In the genomic region with DNA sequence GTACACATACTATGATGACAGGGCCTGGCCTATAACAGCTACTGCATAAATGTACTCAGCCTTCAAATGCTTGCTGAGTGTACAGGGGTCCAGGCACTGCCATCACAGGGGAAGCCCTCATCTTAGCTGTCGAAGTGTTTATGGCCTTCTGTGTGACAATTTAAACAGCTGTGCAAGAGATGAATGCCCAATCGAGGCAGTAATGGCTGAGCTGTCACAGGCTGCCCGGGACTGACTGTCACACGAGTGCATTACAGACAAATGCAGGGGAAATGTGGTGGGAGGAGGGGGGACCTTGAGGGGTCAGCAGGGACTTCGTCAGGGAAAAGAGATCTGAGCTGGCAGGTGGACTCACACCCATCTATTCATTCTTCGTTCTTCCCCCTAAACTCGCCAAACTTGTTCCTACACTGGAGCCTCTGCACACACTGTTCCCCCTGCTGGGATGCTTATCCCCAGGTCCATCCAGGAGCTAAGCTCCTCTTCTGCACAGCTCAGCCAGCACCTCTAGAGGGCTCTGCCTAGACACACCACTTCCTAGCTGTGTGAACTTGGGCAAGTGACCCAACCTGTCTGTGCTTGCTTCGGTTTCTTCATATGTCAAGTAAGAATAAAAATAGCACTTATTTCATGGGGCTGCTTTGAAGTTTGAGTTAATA, we compare ENCODE assay signal across 9 cellular contexts.
DNase-seq lines count a peak whose midpoint lies in the region; ATAC-seq and TF ChIP-seq lines count a peak whose summit lies in the region.
"Had no signal": no experiment of that assay in that cellular context is flagged by ENCODE, and none has a peak within 500 bp of the region (broad histone marks: within the 10 kb centered on the region; RNA-seq: fewer than 3 reads in every experiment).

No MANE protein-coding gene starts in this region.

- TF ChIP-seq CTCF in Calu3 (IDR thresholded peaks at IDR 0.05; ENCODE audit: unreplicated experiment) (no peak), psoas muscle (IDR thresholded peaks at IDR 0.05) (no peak)

- intact Hi-C loops in Calu3 (cut with micrococcal nuclease; ENCODE audit: unreplicated experiment) (no loop called here), psoas muscle (cut with DNase I) (no loop called here)

- 63 to 64% (median 63%) methylated on average over 8 of the region's 8 CpGs for WGBS in psoas muscle, 3 donors

- H3K36me3 Mint-ChIP-seq in Calu3 (ENCODE audit: insufficient read depth, unreplicated experiment): no peaks in the 10 kb centered on the region

- H3K4me3 ChIP-seq in H7 (ENCODE audit: insufficient read depth, low read depth, low read length) (no peak overlapping the region), psoas muscle (no peak overlapping the region)
- H3K4me3 ChIP-seq: skin epidermis had no signal

- H3K4me1 ChIP-seq in psoas muscle: no peaks in the 10 kb centered on the region

- no peak overlapping the region for H3K27ac ChIP-seq in psoas muscle
- H3K27ac ChIP-seq: skin epidermis had no signal

- ATAC-seq in GM18517 (IDR thresholded peaks at IDR 0.05; ENCODE audit: unreplicated experiment): no peak
- ATAC-seq in psoas muscle: no peak
- ATAC-seq in HG03039 (IDR thresholded peaks at IDR 0.05; ENCODE audit: unreplicated experiment): no peak

- no peaks in the 10 kb centered on the region for H3K9me3 ChIP-seq in psoas muscle

- CTCF ChIA-PET in Calu3 (lab: Charles Lee): interaction anchor here (1.0 to 1.3 kb wide), 2 partner anchors 53 to 137 kb away, joined by 4 to 5 read pairs; no protein-coding TSS in a partner anchor

- DNase-seq in Calu3: peak; percentile 61
- peak; percentile 92 for DNase-seq in H7
- peak; percentile 68 for DNase-seq in RKO (ENCODE audit: low spot score)
- DNase-seq in iPS DF 4.7 (ENCODE audit: extremely low read depth, low spot score): peak; percentile 74
- no peak for DNase-seq in NCI-H1092 (lab: John Stamatoyannopoulos, UW)
- DNase-seq in psoas muscle: no peak

- peaks cover 17% of the 10 kb centered on the region for H3K4me1 Mint-ChIP-seq in Calu3 (ENCODE audit: low read depth, unreplicated experiment)

- no peak overlapping the region for H3K4me3 Mint-ChIP-seq in Calu3 (ENCODE audit: low read depth, unreplicated experiment)

- no peaks in the 10 kb centered on the region for H3K36me3 ChIP-seq in H7 (replicated peaks; ENCODE audit: control insufficient read depth, insufficient read depth, low read length)
- no peaks in the 10 kb centered on the region for H3K36me3 ChIP-seq in psoas muscle (ENCODE audit: insufficient read depth in 1 of 2, low read depth in 1 of 2)

- no peaks in the 10 kb centered on the region for H3K9me3 Mint-ChIP-seq in Calu3 (ENCODE audit: low read depth, unreplicated experiment)

- BruUV-seq in Calu3 (replicated peaks; lab: Mats Ljungman, UMichigan): no TSS peak

- peaks cover 18% of the 10 kb centered on the region for H3K27me3 Mint-ChIP-seq in Calu3 (ENCODE audit: unreplicated experiment)

- H3K27me3 ChIP-seq in H7 (ENCODE audit: control insufficient read depth, insufficient read depth, low read length) (no peaks in the 10 kb centered on the region), psoas muscle (ENCODE audit: insufficient read depth in 3 of 3, low read length in 2 of 3) (peaks cover 0 to 8% (median 0%) of the 10 kb centered on the region in 3 donors)

- no peak overlapping the region for H3K27ac Mint-ChIP-seq in Calu3 (ENCODE audit: unreplicated experiment)

Comparison
In these comparisons a context has a peak if more than half of its experiments do, and no peak if none do; other contexts are left out.
1. DNase-seq: peak in Calu3 (single experiment), H7 (single experiment), RKO (single experiment) and iPS DF 4.7 (single experiment); none in NCI-H1092 (single experiment) and psoas muscle (0 of 2).